In the genomic region with DNA sequence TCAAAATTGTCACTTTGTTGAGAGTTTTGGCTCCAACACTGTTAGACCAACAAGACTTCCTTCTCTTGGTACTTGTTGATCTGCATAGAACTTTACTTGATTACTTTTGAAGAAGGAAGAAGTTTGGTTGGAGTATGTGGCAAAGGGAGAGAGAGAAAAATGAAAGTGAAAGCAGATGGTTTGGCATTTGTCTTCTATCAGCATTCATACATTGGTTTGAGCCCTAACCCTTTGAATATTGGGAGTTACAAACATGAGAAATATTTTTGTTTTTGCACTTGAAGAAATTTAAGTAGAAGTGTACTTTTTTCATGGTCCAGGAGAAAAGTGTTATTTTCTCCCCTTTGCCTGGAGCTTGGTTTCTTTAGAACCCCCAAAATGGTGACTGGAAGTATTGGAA, we compare ENCODE assay signal across 16 cellular contexts.
DNase-seq lines count a peak whose midpoint lies in the region; ATAC-seq and TF ChIP-seq lines count a peak whose summit lies in the region.
"Had no signal": no experiment of that assay in that cellular context is flagged by ENCODE, and none has a peak within 500 bp of the region (broad histone marks: within the 10 kb centered on the region; RNA-seq: fewer than 3 reads in every experiment).

No MANE protein-coding gene starts in this region.

- no peaks in the 10 kb centered on the region for H3K36me3 Mint-ChIP-seq in activated naive CD8-positive, alpha-beta T cell treated with anti-CD3 and anti-CD28 coated beads, Interleukin-2, amount 50 U/mL, for 24 hours (ENCODE audit: low read depth)
- H3K36me3 Mint-ChIP-seq in activated CD4-positive, alpha-beta memory T cell treated with anti-CD3 and anti-CD28 coated beads, Interleukin-2, amount 10 ng/mL, durations not matched to agents 7 days and 5 days (ENCODE audit: low read depth) = no peaks in the 10 kb centered on the region

- no peak overlapping the region for H3K4me3 ChIP-seq in right lobe of liver
- H3K4me3 ChIP-seq: upper lobe of left lung had no signal

- CTCF ChIA-PET in activated CD4-positive, alpha-beta memory T cell treated with anti-CD3 and anti-CD28 coated beads, Interleukin-2, amount 10 ng/mL, durations not matched to agents 7 days and 5 days (lab: Charles Lee) = no interaction called here

- intact Hi-C loops in right lobe of liver (cut with DNase I) = no loop called here

- H3K27me3 Mint-ChIP-seq in activated naive CD8-positive, alpha-beta T cell treated with anti-CD3 and anti-CD28 coated beads, Interleukin-2, amount 50 U/mL, for 24 hours = no peaks in the 10 kb centered on the region
- H3K27me3 Mint-ChIP-seq in activated CD4-positive, alpha-beta memory T cell treated with anti-CD3 and anti-CD28 coated beads, Interleukin-2, amount 10 ng/mL, durations not matched to agents 7 days and 5 days = no peaks in the 10 kb centered on the region

- no peaks in the 10 kb centered on the region for H3K4me1 ChIP-seq in right lobe of liver

- no peaks in the 10 kb centered on the region for H3K27me3 ChIP-seq in right lobe of liver
- H3K27me3 ChIP-seq: upper lobe of left lung had no signal

- DNase-seq in NOMO-1 (lab: John Stamatoyannopoulos, UW; ENCODE audit: unreplicated experiment in 2 of 2) (peak; percentile 13 to 39), NOMO-1 treated with dmso at 0.1 percent for 144 hours (lab: John Stamatoyannopoulos, UW; ENCODE audit: unreplicated experiment) (no peak), KG1 (lab: John Stamatoyannopoulos, UW) (peak; percentile 4), right lobe of liver (no peak), DMS114 treated with DMSO at 0.1 percent for 48 hours (lab: John Stamatoyannopoulos, UW; ENCODE audit: unreplicated experiment) (no peak)
- DNase-seq in activated naive CD8-positive, alpha-beta T cell treated with anti-CD3 and anti-CD28 coated beads, Interleukin-2, amount 50 U/mL, for 24 hours = no peak
- no peak for DNase-seq in activated CD4-positive, alpha-beta memory T cell treated with anti-CD3 and anti-CD28 coated beads, Interleukin-2, amount 10 ng/mL, durations not matched to agents 7 days and 5 days
- DNase-seq: amniotic stem cell; DMS153; glutamatergic neuron; NCI-H1930; stimulated activated CD4-positive, alpha-beta T cell treated with anti-CD3 and anti-CD28 coated beads, Interleukin-15, amount 100 ng/mL, for 24 hours; stimulated activated CD8-positive, alpha-beta memory T cell treated with anti-CD3 and anti-CD28 coated beads, Interleukin-4, amount 100 ng/mL, for 48 hours; upper lobe of left lung had no signal

- no peaks in the 10 kb centered on the region for H3K9me3 ChIP-seq in right lobe of liver
- H3K9me3 ChIP-seq: upper lobe of left lung had no signal

- H3K27ac ChIP-seq in right lobe of liver = no peak overlapping the region
- H3K27ac ChIP-seq: upper lobe of left lung had no signal

- peak; percentile 40 for ATAC-seq in activated naive CD8-positive, alpha-beta T cell treated with anti-CD3 and anti-CD28 coated beads, Interleukin-2, amount 50 U/mL, for 24 hours
- ATAC-seq in right lobe of liver = peak; percentile 31 to 59 (median 50)
- no peak for ATAC-seq in activated CD4-positive, CD25-positive, alpha-beta regulatory T cell treated with anti-CD3 and anti-CD28 coated beads, Interleukin-2, amount 50 U/mL, for 24 hours
- ATAC-seq: HCT116 had no signal

- no peak overlapping the region for H3K4me3 Mint-ChIP-seq in activated naive CD8-positive, alpha-beta T cell treated with anti-CD3 and anti-CD28 coated beads, Interleukin-2, amount 50 U/mL, for 24 hours
- no peak overlapping the region for H3K4me3 Mint-ChIP-seq in activated CD4-positive, alpha-beta memory T cell treated with anti-CD3 and anti-CD28 coated beads, Interleukin-2, amount 10 ng/mL, durations not matched to agents 7 days and 5 days

- POLR2A ChIA-PET in activated CD4-positive, alpha-beta memory T cell treated with anti-CD3 and anti-CD28 coated beads, Interleukin-2, amount 10 ng/mL, durations not matched to agents 7 days and 5 days (lab: Charles Lee) = no interaction called here

- no peak for TF ChIP-seq CTCF in right lobe of liver (IDR thresholded peaks at IDR 0.05)

- no peaks in the 10 kb centered on the region for H3K9me3 Mint-ChIP-seq in activated naive CD8-positive, alpha-beta T cell treated with anti-CD3 and anti-CD28 coated beads, Interleukin-2, amount 50 U/mL, for 24 hours
- H3K9me3 Mint-ChIP-seq in activated CD4-positive, alpha-beta memory T cell treated with anti-CD3 and anti-CD28 coated beads, Interleukin-2, amount 10 ng/mL, durations not matched to agents 7 days and 5 days = no peaks in the 10 kb centered on the region

- no peaks in the 10 kb centered on the region for H3K36me3 ChIP-seq in right lobe of liver
- H3K36me3 ChIP-seq: upper lobe of left lung had no signal

- no peak for TF ChIP-seq POLR2A in right lobe of liver (IDR thresholded peaks at IDR 0.05)

- H3K27ac Mint-ChIP-seq in activated naive CD8-positive, alpha-beta T cell treated with anti-CD3 and anti-CD28 coated beads, Interleukin-2, amount 50 U/mL, for 24 hours = no peak overlapping the region
- no peak overlapping the region for H3K27ac Mint-ChIP-seq in activated CD4-positive, alpha-beta memory T cell treated with anti-CD3 and anti-CD28 coated beads, Interleukin-2, amount 10 ng/mL, durations not matched to agents 7 days and 5 days

- peaks cover 9% of the 10 kb centered on the region for H3K4me1 Mint-ChIP-seq in activated naive CD8-positive, alpha-beta T cell treated with anti-CD3 and anti-CD28 coated beads, Interleukin-2, amount 50 U/mL, for 24 hours
- peaks cover 10% of the 10 kb centered on the region for H3K4me1 Mint-ChIP-seq in activated CD4-positive, alpha-beta memory T cell treated with anti-CD3 and anti-CD28 coated beads, Interleukin-2, amount 10 ng/mL, durations not matched to agents 7 days and 5 days

Comparison
In these comparisons a context has a peak if more than half of its experiments do, and no peak if none do; other contexts are left out.
1. DNase-seq: peak in NOMO-1 (2 of 2) and KG1 (single experiment); none in NOMO-1 treated with dmso at 0.1 percent for 144 hours (single experiment), activated naive CD8-positive, alpha-beta T cell treated with anti-CD3 and anti-CD28 coated beads, Interleukin-2, amount 50 U/mL, for 24 hours (single experiment), right lobe of liver (0 of 3), activated CD4-positive, alpha-beta memory T cell treated with anti-CD3 and anti-CD28 coated beads, Interleukin-2, amount 10 ng/mL, durations not matched to agents 7 days and 5 days (single experiment) and DMS114 treated with DMSO at 0.1 percent for 48 hours (single experiment).
2. ATAC-seq: peak in activated naive CD8-positive, alpha-beta T cell treated with anti-CD3 and anti-CD28 coated beads, Interleukin-2, amount 50 U/mL, for 24 hours (single experiment) and right lobe of liver (4 of 4); none in activated CD4-positive, CD25-positive, alpha-beta regulatory T cell treated with anti-CD3 and anti-CD28 coated beads, Interleukin-2, amount 50 U/mL, for 24 hours (0 of 2).